ENCODE assay signal across 8 cellular contexts in genomic region chr5:177005619-177006264, GRCh38. TPM values are rescaled to one million over a fixed set of nuclear protein-coding genes. Genes with fewer than 3 reads are reported as not detected.
DNase-seq lines count a peak whose midpoint lies in the region; ATAC-seq and TF ChIP-seq lines count a peak whose summit lies in the region.

No MANE protein-coding gene starts in this region.

- H3K27ac ChIP-seq in mucosa of rectum (ENCODE audit: low read depth in 2 of 2, low read length in 2 of 2) = peak overlapping the region; percentile 93 to 94

- H3K4me3 ChIP-seq in epithelial cell of proximal tubule (ENCODE audit: low read depth, low read length) (peak overlapping the region; percentile 81), mucosa of rectum (ENCODE audit: low read length in 2 of 2) (peak overlapping the region; percentile 92 to 94)

- peak overlapping the region; percentile 81 to 92 for H3K9ac ChIP-seq in mucosa of rectum (ENCODE audit: low read depth in 1 of 2, low read length in 2 of 2)

- H3K4me1 ChIP-seq in mucosa of rectum (ENCODE audit: control insufficient read depth in 2 of 2, insufficient read depth in 2 of 2, low read length in 2 of 2) = peaks cover 11 to 13% of the 10 kb centered on the region in 2 donors

- no peaks in the 10 kb centered on the region for H3K36me3 ChIP-seq in mucosa of rectum (ENCODE audit: control insufficient read depth in 2 of 2, insufficient read depth in 2 of 2, low read length in 2 of 2)

- no peaks in the 10 kb centered on the region for H3K9me3 ChIP-seq in mucosa of rectum (ENCODE audit: control insufficient read depth in 2 of 2, low read length in 2 of 2)

- H3K27me3 ChIP-seq in mucosa of rectum (ENCODE audit: control insufficient read depth in 2 of 2, insufficient read depth in 2 of 2, low read length in 2 of 2) = no peaks in the 10 kb centered on the region

- ATAC-seq in GM18867 (IDR thresholded peaks at IDR 0.05; ENCODE audit: unreplicated experiment) = peak; percentile 53
- peak; percentile 49 for ATAC-seq in HG03139 (IDR thresholded peaks at IDR 0.05; ENCODE audit: unreplicated experiment)

- DNase-seq in AG08396 (ENCODE audit: low spot score) = peak; percentile 82
- peak; percentile 81 for DNase-seq in NCI-H82 (lab: John Stamatoyannopoulos, UW)
- peak; percentile 85 for DNase-seq in activated CD8-positive, alpha-beta memory T cell treated with anti-CD3 and anti-CD28 coated beads, Interleukin-2, amount 50 U/mL, for 48 hours
- DNase-seq in epithelial cell of proximal tubule (ENCODE audit: low read depth) = no peak
- peak; percentile 32 to 40 for DNase-seq in stimulated activated CD8-positive, alpha-beta memory T cell treated with anti-CD3 and anti-CD28 coated beads, Interleukin-4, amount 100 ng/mL, for 4 hours (ENCODE audit: low read depth in 2 of 2, low spot score in 1 of 2)

- TF ChIP-seq CTCF in epithelial cell of proximal tubule (conservative IDR thresholded peaks at IDR 0.05; ENCODE audit: low read depth, low read length) = peak; percentile 50

RNA-seq across cellular contexts. Expression of gene UIMC1, which starts 0.8 kb away (rescaled TPM):
- 15.6 and 21.6 TPM in 2 replicates for total RNA-seq in epithelial cell of proximal tubule

RNA-seq across cellular contexts. Expression of gene ZNF346, which starts 16.8 kb away (rescaled TPM):
- total RNA-seq in epithelial cell of proximal tubule = 8.8 and 14.4 TPM in 2 replicates
